In genomic region chr11:114058871-114059277, GRCh38 we compare ENCODE assay signal across 8 cellular contexts. TPM values are rescaled to one million over a fixed set of nuclear protein-coding genes. Genes with fewer than 3 reads are reported as not detected.
A peak's percentile ranks its signal among the peaks of the same experiment; 100 is the strongest.
DNase-seq lines count a peak whose midpoint lies in the region; ATAC-seq, FAIRE-seq and TF ChIP-seq lines count a peak whose summit lies in the region.

No MANE protein-coding gene starts in this region.

- CTCF ChIA-PET in CD4-positive, alpha-beta memory T cell (lab: Charles Lee; ENCODE audit: partially characterized antibody), result interaction anchor here (0.7 to 6.1 kb wide), 8 partner anchors 11 to 203 kb away, joined by 3 to 66 read pairs (median 10); no protein-coding TSS in a partner anchor

- peaks cover 0 to 4% of the 10 kb centered on the region in 2 donors for H3K36me3 Mint-ChIP-seq in CD4-positive, alpha-beta memory T cell
- no peaks in the 10 kb centered on the region for H3K36me3 Mint-ChIP-seq in T-helper 17 cell (ENCODE audit: low read depth)

- H3K4me1 Mint-ChIP-seq in CD4-positive, alpha-beta memory T cell, result peaks cover 5 to 34% (median 16%) of the 10 kb centered on the region in 4 donors
- peaks cover 19% of the 10 kb centered on the region for H3K4me1 Mint-ChIP-seq in T-helper 17 cell

- no peak for ATAC-seq in T-helper 17 cell

- H3K27ac Mint-ChIP-seq in CD4-positive, alpha-beta memory T cell, result peak overlapping the region in 6 of 7 donors; percentile 12 to 81 (median 62)
- no peak overlapping the region for H3K27ac Mint-ChIP-seq in T-helper 17 cell

- peak overlapping the region; percentile 23 to 27 for H3K4me3 ChIP-seq in CD4-positive, alpha-beta memory T cell (ENCODE audit: low read length in 2 of 2)
- peak overlapping the region; percentile 68 to 96 (median 94) for H3K4me3 ChIP-seq in esophagus squamous epithelium
- peak overlapping the region; percentile 51 to 80 for H3K4me3 ChIP-seq in neutrophil (ENCODE audit: low read depth in 1 of 2, low read length in 1 of 2)

- no peak for FAIRE-seq in HTR-8/SVneo (lab: Jason Lieb, UNC)

- no peak for TF ChIP-seq POLR2A in esophagus squamous epithelium (IDR thresholded peaks at IDR 0.05)

- H3K36me3 ChIP-seq in CD4-positive, alpha-beta memory T cell (ENCODE audit: insufficient read depth, low read length), result no peaks in the 10 kb centered on the region
- H3K36me3 ChIP-seq in esophagus squamous epithelium (peaks cover 3 to 17% (median 5%) of the 10 kb centered on the region in 3 donors), neutrophil (no peaks in the 10 kb centered on the region)

- intact Hi-C loops in CD4-positive, alpha-beta memory T cell (cut with micrococcal nuclease), result loop anchor here (1.0 kb wide), 3 partner anchors 101 to 202 kb away; no protein-coding TSS in a partner anchor
- intact Hi-C loops in esophagus squamous epithelium (cut with DNase I), result no loop called here

- peaks cover 16% of the 10 kb centered on the region for H3K27me3 ChIP-seq in CD4-positive, alpha-beta memory T cell (ENCODE audit: insufficient read depth, low read length)
- H3K27me3 ChIP-seq in esophagus squamous epithelium (peaks cover 0 to 70% (median 0%) of the 10 kb centered on the region in 4 donors), neutrophil (peaks cover 56% of the 10 kb centered on the region)

- H3K27me3 Mint-ChIP-seq in CD4-positive, alpha-beta memory T cell, result peaks cover 1 to 8% of the 10 kb centered on the region in 2 donors
- peaks cover 26% of the 10 kb centered on the region for H3K27me3 Mint-ChIP-seq in T-helper 17 cell

- no peaks in the 10 kb centered on the region for H3K9me3 Mint-ChIP-seq in CD4-positive, alpha-beta memory T cell

- 0 to 6% methylated on average over 7 to 17 of the region's 25 CpGs for WGBS in esophagus squamous epithelium, 2 donors

- peaks cover 17% of the 10 kb centered on the region for H3K4me1 ChIP-seq in CD4-positive, alpha-beta memory T cell (ENCODE audit: insufficient read depth, low read length)
- H3K4me1 ChIP-seq in esophagus squamous epithelium (peaks cover 5 to 67% (median 9%) of the 10 kb centered on the region in 3 donors), neutrophil (ENCODE audit: control insufficient read depth in 1 of 2, insufficient read depth in 1 of 2, low read depth in 1 of 2, low read length in 1 of 2) (peaks cover 25 to 27% of the 10 kb centered on the region in 2 experiments)

- no peak for TF ChIP-seq CTCF in esophagus squamous epithelium (IDR thresholded peaks at IDR 0.05)
- TF ChIP-seq CTCF in neutrophil (IDR thresholded peaks at IDR 0.05), result no peak

- H3K4me3 Mint-ChIP-seq in CD4-positive, alpha-beta memory T cell, result peak overlapping the region; percentile 83 to 97 (median 88)
- H3K4me3 Mint-ChIP-seq in T-helper 17 cell, result peak overlapping the region; percentile 95

- POLR2A ChIA-PET in CD4-positive, alpha-beta memory T cell (lab: Charles Lee; ENCODE audit: partially characterized antibody), result interaction anchor here (1.5 to 3.6 kb wide), 5 partner anchors 101 to 202 kb away, joined by 3 to 25 read pairs (median 16); no protein-coding TSS in a partner anchor

- no peak overlapping the region for H3K27ac ChIP-seq in CD4-positive, alpha-beta memory T cell (ENCODE audit: low read depth, low read length)
- peak overlapping the region; percentile 89 to 97 (median 96) for H3K27ac ChIP-seq in esophagus squamous epithelium
- H3K27ac ChIP-seq in neutrophil, result no peak overlapping the region

- no peaks in the 10 kb centered on the region for H3K9me3 ChIP-seq in CD4-positive, alpha-beta memory T cell (ENCODE audit: control insufficient read depth in 1 of 2, low read length in 2 of 2)
- H3K9me3 ChIP-seq in T-helper 17 cell (ENCODE audit: control insufficient read depth, low read length, poor library complexity, severe bottlenecking) (no peaks in the 10 kb centered on the region), esophagus squamous epithelium (no peaks in the 10 kb centered on the region), neutrophil (no peaks in the 10 kb centered on the region)

- DNase-seq in CD4-positive, alpha-beta memory T cell, result no peak
- DNase-seq in T-helper 17 cell (no peak), esophagus squamous epithelium (lab: John Stamatoyannopoulos, UW) (no peak), COR-L47 (lab: John Stamatoyannopoulos, UW) (no peak), Kasumi-1 (lab: John Stamatoyannopoulos, UW) (no peak), AML-193 (lab: John Stamatoyannopoulos, UW) (no peak), HTR-8/SVneo (ENCODE audit: insufficient read length, low spot score) (no peak)

RNA-seq across cellular contexts. Expression of gene ZBTB16, which starts 0.6 kb away (rescaled TPM):
- 1 to 10 TPM; 5.6 to 8.2 TPM for total RNA-seq in CD4-positive, alpha-beta memory T cell
- polyA plus RNA-seq in CD4-positive, alpha-beta memory T cell, result 10 to 100 TPM in 1 of 2 donors, 1 to 10 TPM in 1; 9.0 to 28.4 TPM
- 10 to 100 TPM; 17.2 to 20.7 TPM for total RNA-seq in T-helper 17 cell
- total RNA-seq in esophagus squamous epithelium, result 100 to 1,000 TPM in 1 of 4 donors, 10 to 100 TPM in 3; 10.4 to 137 (median 18.8) TPM

Comparison
In these comparisons a context has a peak if more than half of its experiments do, and no peak if none do; other contexts are left out.
1. H3K27ac ChIP-seq: peak in esophagus squamous epithelium (4 of 4); none in CD4-positive, alpha-beta memory T cell (single experiment) and neutrophil (single experiment).
2. H3K4me3 ChIP-seq: peak in every context shown above with its lines; median percentile 94 in esophagus squamous epithelium; 66 in neutrophil; 25 in CD4-positive, alpha-beta memory T cell.